ENCODE assay signal across 8 cellular contexts in genomic region chr1:65253800-65254319, GRCh38. TPM values are rescaled to one million over a fixed set of nuclear protein-coding genes. Genes with fewer than 3 reads are reported as not detected.
A peak's percentile ranks its signal among the peaks of the same experiment; 100 is the strongest.
DNase-seq lines count a peak whose midpoint lies in the region; ATAC-seq and TF ChIP-seq lines count a peak whose summit lies in the region.

No MANE protein-coding gene starts in this region.

- no peak for TF ChIP-seq POLR2A in gastroesophageal sphincter (IDR thresholded peaks at IDR 0.05)

- H3K27ac ChIP-seq in SU-DHL-6 (ENCODE audit: low read depth, low read length): no peak overlapping the region
- H3K27ac ChIP-seq in gastroesophageal sphincter: peak overlapping the region in 3 of 4 donors; percentile 71 to 84 (median 76)
- peak overlapping the region in 1 of 21 experiments; percentile 68 for H3K27ac ChIP-seq in skin epidermis

- peak overlapping the region; percentile 100 for H2AFZ ChIP-seq in SU-DHL-6 (ENCODE audit: low read depth, low read length, severe bottlenecking)

- peaks cover 0 to 22% (median 9%) of the 10 kb centered on the region in 3 donors for H3K4me1 ChIP-seq in gastroesophageal sphincter

- H3K27me3 ChIP-seq in SU-DHL-6 (ENCODE audit: low read length): no peaks in the 10 kb centered on the region
- no peaks in the 10 kb centered on the region for H3K27me3 ChIP-seq in gastroesophageal sphincter

- no peak for TF ChIP-seq EP300 in gastroesophageal sphincter (IDR thresholded peaks at IDR 0.05)

- TF ChIP-seq CTCF in SU-DHL-6 (IDR thresholded peaks at IDR 0.05; ENCODE audit: insufficient read depth, low read length, poor library complexity, severe bottlenecking): no peak
- TF ChIP-seq CTCF in gastroesophageal sphincter (IDR thresholded peaks at IDR 0.05): no peak

- no peaks in the 10 kb centered on the region for H3K9me2 ChIP-seq in SU-DHL-6 (replicated peaks; ENCODE audit: insufficient read depth, low read length)

- H3K36me3 ChIP-seq in SU-DHL-6 (ENCODE audit: low read length) (no peaks in the 10 kb centered on the region), gastroesophageal sphincter (no peaks in the 10 kb centered on the region)

- H4K20me1 ChIP-seq in SU-DHL-6 (ENCODE audit: low read depth, low read length): no peaks in the 10 kb centered on the region

- H3K4me2 ChIP-seq in SU-DHL-6 (ENCODE audit: low read depth, low read length, poor library complexity, severe bottlenecking): peak overlapping the region; percentile 94

- H3K4me3 ChIP-seq in SU-DHL-6 (ENCODE audit: insufficient read depth, low read length, poor library complexity, severe bottlenecking) (peak overlapping the region; percentile 64), gastroesophageal sphincter (peak overlapping the region; percentile 49 to 87), skin epidermis (peak overlapping the region; percentile 27 to 73 (median 51))

- ATAC-seq in HG02852 (IDR thresholded peaks at IDR 0.05; ENCODE audit: unreplicated experiment) (peak; percentile 37), gastroesophageal sphincter (peak; percentile 32), GM21737 (IDR thresholded peaks at IDR 0.05; ENCODE audit: unreplicated experiment) (no peak)

- 8 to 10% methylated on average over 2 to 10 of the region's 15 CpGs for WGBS in gastroesophageal sphincter (ENCODE audit: low coverage in 1 of 2), 2 donors

- DNase-seq in NCI-H526 treated with DMSO at 0.1 percent for 48 hours (lab: John Stamatoyannopoulos, UW) (peak; percentile 28), NCI-H526 (lab: John Stamatoyannopoulos, UW) (no peak), NCI-H146 (lab: John Stamatoyannopoulos, UW) (no peak)

- peak overlapping the region; percentile 78 for H3K9ac ChIP-seq in SU-DHL-6 (ENCODE audit: low read length)

- no peaks in the 10 kb centered on the region for H3F3A ChIP-seq in SU-DHL-6 (ENCODE audit: insufficient read depth)

- H3K79me2 ChIP-seq in SU-DHL-6 (ENCODE audit: insufficient read depth, low read length): no peaks in the 10 kb centered on the region

- H3K9me3 ChIP-seq in SU-DHL-6 (ENCODE audit: insufficient read depth, low read length): no peaks in the 10 kb centered on the region
- no peaks in the 10 kb centered on the region for H3K9me3 ChIP-seq in gastroesophageal sphincter

RNA-seq across cellular contexts. Expression of gene DNAJC6, which starts 55.5 kb away (rescaled TPM):
- total RNA-seq in gastroesophageal sphincter: 1 to 10 TPM; 2.0 to 5.3 (median 3.2) TPM
